In the genomic region with DNA sequence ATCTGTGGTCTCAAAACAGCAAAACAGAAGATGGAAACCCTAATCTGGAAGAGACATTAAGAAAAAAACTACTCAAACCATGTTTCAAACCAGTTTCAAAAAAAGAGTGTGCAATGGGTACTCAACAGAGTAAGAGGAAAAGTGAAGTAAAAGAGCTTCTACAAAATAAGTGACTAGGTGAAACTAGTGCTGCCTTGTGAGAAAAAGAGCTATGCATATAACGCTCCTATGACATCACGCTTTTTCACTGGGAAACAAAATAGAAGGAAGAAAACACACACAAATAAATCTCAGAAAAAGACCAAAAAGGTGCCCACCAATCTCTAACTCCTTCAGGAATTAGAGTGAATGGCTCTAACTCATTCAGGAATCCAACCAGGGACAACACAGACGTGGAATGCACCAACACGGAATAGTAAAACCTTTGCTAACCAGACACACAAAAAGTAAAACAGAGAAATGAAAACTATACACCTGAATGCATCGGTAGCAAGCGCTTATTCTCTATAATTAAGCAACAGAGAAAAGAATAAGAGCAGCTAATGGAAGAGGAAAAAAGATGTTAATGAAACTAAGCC, we compare ENCODE assay signal across 8 cellular contexts. TPM values are rescaled to one million over a fixed set of nuclear protein-coding genes. Genes with fewer than 3 reads are reported as not detected.
DNase-seq lines count a peak whose midpoint lies in the region; ATAC-seq and TF ChIP-seq lines count a peak whose summit lies in the region.

No MANE protein-coding gene starts in this region.

- H3K4me1 Mint-ChIP-seq in activated naive CD4-positive, alpha-beta T cell treated with anti-CD3 and anti-CD28 coated beads, Interleukin-2, amount 10 ng/mL, durations not matched to agents 7 days and 5 days = peaks cover 45% of the 10 kb centered on the region

- no peak for DNase-seq in activated naive CD4-positive, alpha-beta T cell treated with anti-CD3 and anti-CD28 coated beads, Interleukin-2, amount 10 ng/mL, durations not matched to agents 7 days and 5 days
- no peak for DNase-seq in activated naive CD4-positive, alpha-beta T cell treated with anti-CD3 and anti-CD28 coated beads, Interleukin-2, amount 50 U/mL, for 16 hours
- DNase-seq in OCI-M1 (lab: John Stamatoyannopoulos, UW) (peak; percentile 45), epithelial cell of proximal tubule (ENCODE audit: low read depth) (no peak), psoas muscle (no peak), H4 (ENCODE audit: low spot score) (no peak), pons (ENCODE audit: low spot score) (no peak), NCI-H2196 (lab: John Stamatoyannopoulos, UW; ENCODE audit: unreplicated experiment) (no peak)

- H3K4me3 Mint-ChIP-seq in activated naive CD4-positive, alpha-beta T cell treated with anti-CD3 and anti-CD28 coated beads, Interleukin-2, amount 10 ng/mL, durations not matched to agents 7 days and 5 days = peak overlapping the region; percentile 90

- H3K4me3 ChIP-seq in epithelial cell of proximal tubule (ENCODE audit: low read depth, low read length) (peak overlapping the region; percentile 76), psoas muscle (peak overlapping the region; percentile 97)

- no peaks in the 10 kb centered on the region for H3K36me3 ChIP-seq in psoas muscle (ENCODE audit: insufficient read depth in 1 of 2, low read depth in 1 of 2)

- H3K9me3 ChIP-seq in psoas muscle = no peaks in the 10 kb centered on the region

- 2 to 6% (median 3%) methylated on average over 6 of the region's 6 CpGs for WGBS in psoas muscle, 3 donors

- peak overlapping the region; percentile 98 for H3K27ac ChIP-seq in psoas muscle

- H3K4me1 ChIP-seq in psoas muscle = peaks cover 49% of the 10 kb centered on the region

- H3K36me3 Mint-ChIP-seq in activated naive CD4-positive, alpha-beta T cell treated with anti-CD3 and anti-CD28 coated beads, Interleukin-2, amount 10 ng/mL, durations not matched to agents 7 days and 5 days = peaks cover 7% of the 10 kb centered on the region

- no peaks in the 10 kb centered on the region for H3K27me3 Mint-ChIP-seq in activated naive CD4-positive, alpha-beta T cell treated with anti-CD3 and anti-CD28 coated beads, Interleukin-2, amount 10 ng/mL, durations not matched to agents 7 days and 5 days

- TF ChIP-seq CTCF in epithelial cell of proximal tubule (conservative IDR thresholded peaks at IDR 0.05; ENCODE audit: low read depth, low read length) (no peak), psoas muscle (IDR thresholded peaks at IDR 0.05) (no peak)

- intact Hi-C loops in psoas muscle (cut with DNase I) = loop anchor here (2.0 to 10.0 kb wide), 2 partner anchors 123 to 159 kb away; a partner anchor contains a TSS

- CTCF ChIA-PET in activated naive CD4-positive, alpha-beta T cell treated with anti-CD3 and anti-CD28 coated beads, Interleukin-2, amount 10 ng/mL, durations not matched to agents 7 days and 5 days (lab: Charles Lee) = no interaction called here

- H3K27me3 ChIP-seq in psoas muscle (ENCODE audit: insufficient read depth in 3 of 3, low read length in 2 of 3) = no peaks in the 10 kb centered on the region

- ATAC-seq in psoas muscle = no peak

- no peaks in the 10 kb centered on the region for H3K9me3 Mint-ChIP-seq in activated naive CD4-positive, alpha-beta T cell treated with anti-CD3 and anti-CD28 coated beads, Interleukin-2, amount 10 ng/mL, durations not matched to agents 7 days and 5 days

- peak overlapping the region; percentile 93 for H3K27ac Mint-ChIP-seq in activated naive CD4-positive, alpha-beta T cell treated with anti-CD3 and anti-CD28 coated beads, Interleukin-2, amount 10 ng/mL, durations not matched to agents 7 days and 5 days

RNA-seq across cellular contexts. Expression of a gene that starts 1.3 kb away (rescaled TPM):
- 15.9 and 17.2 TPM in 2 replicates for total RNA-seq in epithelial cell of proximal tubule
- total RNA-seq in psoas muscle = 10 to 100 TPM; 47.9 to 53.1 (median 49.1) TPM
- polyA plus RNA-seq in psoas muscle = 10 to 100 TPM; 15.1 to 40.5 (median 22.0) TPM
- 25.7 and 31.7 TPM in 2 replicates for total RNA-seq in H4 (2014; rRNA removed; shearing (Covaris generic))

RNA-seq across cellular contexts. Expression of a gene that starts 46.8 kb away (rescaled TPM):
- total RNA-seq in epithelial cell of proximal tubule = 0.14 and 1.7 TPM in 2 replicates
- 1 to 10 TPM; 1.0 to 1.2 (median 1.1) TPM for total RNA-seq in psoas muscle
- under 1 TPM; 0.12 to 0.70 (median 0.30) TPM for polyA plus RNA-seq in psoas muscle
- total RNA-seq in H4 (2014; rRNA removed; shearing (Covaris generic)) = 0.85 and 1.0 TPM in 2 replicates
